In the genomic region with DNA sequence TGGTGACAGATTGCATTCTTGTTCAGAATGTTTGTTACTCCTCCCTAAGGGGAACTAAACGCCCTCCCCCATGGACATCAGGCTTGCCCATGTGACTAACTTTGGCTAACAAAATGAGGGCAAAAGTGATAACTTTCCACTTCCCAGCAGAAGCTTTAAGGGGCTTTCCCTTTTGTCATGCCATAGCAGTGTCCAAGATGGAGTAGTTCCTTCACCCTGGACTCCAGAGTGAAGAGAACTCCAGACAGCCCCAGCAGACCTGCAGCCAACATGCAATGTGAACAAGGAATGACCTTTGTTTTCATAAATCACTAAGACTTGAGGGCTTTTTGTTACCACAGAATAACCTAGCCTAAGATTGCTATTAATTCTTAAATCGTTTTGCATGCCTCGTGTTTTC, we compare ENCODE assay signal across 19 cellular contexts.
DNase-seq lines count a peak whose midpoint lies in the region; ATAC-seq and TF ChIP-seq lines count a peak whose summit lies in the region.
"Had no signal": no experiment of that assay in that cellular context is flagged by ENCODE, and none has a peak within 500 bp of the region (broad histone marks: within the 10 kb centered on the region; RNA-seq: fewer than 3 reads in every experiment).

No MANE protein-coding gene starts in this region.

- peak overlapping the region; percentile 100; the same call in 1 of the 2 replicates for H3K27ac ChIP-seq in KMS-11
- H3K27ac ChIP-seq: epithelial cell of prostate, thoracic aorta, VCaP had no signal

- no peaks in the 10 kb centered on the region for H3K27me3 ChIP-seq in KMS-11 (ENCODE audit: insufficient read depth, low read depth)
- H3K27me3 ChIP-seq: BE2C had no signal

- no peak for ATAC-seq in activated T-helper 17 cell treated with anti-CD3 and anti-CD28 coated beads, Interleukin-2, amount 50 U/mL, for 72 hours (replicated peaks)
- ATAC-seq in left lobe of liver (peak; percentile 25), GM18867 (IDR thresholded peaks at IDR 0.05; ENCODE audit: unreplicated experiment) (no peak)
- ATAC-seq in stimulated activated effector memory CD8-positive, alpha-beta T cell treated with anti-CD3 and anti-CD28 coated beads, Interleukin-12 subunit alpha, Interleukin-12 subunit beta, amount 100 ng/mL, for 72 hours, result no peak
- ATAC-seq: activated CD8-positive, alpha-beta T cell treated with anti-CD3 and anti-CD28 coated beads, Interleukin-2, amount 10 ng/mL, durations not matched to agents 7 days and 5 days; left colon had no signal

- no peak overlapping the region for H3K9ac ChIP-seq in KMS-11

- no peak overlapping the region for H3K4me3 Mint-ChIP-seq in activated T-helper 17 cell treated with anti-CD3 and anti-CD28 coated beads, Interleukin-2, amount 50 U/mL, for 72 hours
- no peak overlapping the region for H3K4me3 Mint-ChIP-seq in stimulated activated effector memory CD8-positive, alpha-beta T cell treated with anti-CD3 and anti-CD28 coated beads, Interleukin-12 subunit alpha, Interleukin-12 subunit beta, amount 100 ng/mL, for 72 hours
- H3K4me3 Mint-ChIP-seq: activated CD8-positive, alpha-beta T cell treated with anti-CD3 and anti-CD28 coated beads, Interleukin-2, amount 10 ng/mL, durations not matched to agents 7 days and 5 days; activated naive CD8-positive, alpha-beta T cell treated with anti-CD3 and anti-CD28 coated beads, Interleukin-2, amount 10 ng/mL, durations not matched to agents 7 days and 5 days; activated T-helper 1 cell treated with anti-CD3 and anti-CD28 coated beads, Interleukin-12 subunit alpha, Interleukin-12 subunit beta, Interleukin-2, Interleukin-4 antibody, amounts not matched to agents 30 ng/mL and 10 ng/mL and 1 ng/mL, durations not matched to agents 14 hours and 24 hours and 36 hours had no signal

- H4K20me1 ChIP-seq in KMS-11 (ENCODE audit: insufficient read depth), result no peaks in the 10 kb centered on the region

- H3K9me3 Mint-ChIP-seq in activated T-helper 17 cell treated with anti-CD3 and anti-CD28 coated beads, Interleukin-2, amount 50 U/mL, for 72 hours, result no peaks in the 10 kb centered on the region
- H3K9me3 Mint-ChIP-seq in stimulated activated effector memory CD8-positive, alpha-beta T cell treated with anti-CD3 and anti-CD28 coated beads, Interleukin-12 subunit alpha, Interleukin-12 subunit beta, amount 100 ng/mL, for 72 hours, result no peaks in the 10 kb centered on the region
- H3K9me3 Mint-ChIP-seq: activated T-helper 1 cell treated with anti-CD3 and anti-CD28 coated beads, Interleukin-12 subunit alpha, Interleukin-12 subunit beta, Interleukin-2, Interleukin-4 antibody, amounts not matched to agents 30 ng/mL and 10 ng/mL and 1 ng/mL, durations not matched to agents 14 hours and 24 hours and 36 hours had no signal

- H3K27me3 Mint-ChIP-seq in activated T-helper 17 cell treated with anti-CD3 and anti-CD28 coated beads, Interleukin-2, amount 50 U/mL, for 72 hours, result no peaks in the 10 kb centered on the region

- H3K36me3 Mint-ChIP-seq in activated T-helper 17 cell treated with anti-CD3 and anti-CD28 coated beads, Interleukin-2, amount 50 U/mL, for 72 hours (ENCODE audit: low read depth), result no peaks in the 10 kb centered on the region
- H3K36me3 Mint-ChIP-seq in stimulated activated effector memory CD8-positive, alpha-beta T cell treated with anti-CD3 and anti-CD28 coated beads, Interleukin-12 subunit alpha, Interleukin-12 subunit beta, amount 100 ng/mL, for 72 hours, result peaks cover 9% of the 10 kb centered on the region
- H3K36me3 Mint-ChIP-seq: activated naive CD8-positive, alpha-beta T cell treated with anti-CD3 and anti-CD28 coated beads, Interleukin-2, amount 10 ng/mL, durations not matched to agents 7 days and 5 days had no signal

- no peaks in the 10 kb centered on the region for H3K36me3 ChIP-seq in KMS-11 (ENCODE audit: insufficient read depth)
- H3K36me3 ChIP-seq: BE2C, thoracic aorta had no signal

- DNase-seq in left lobe of liver (ENCODE audit: low spot score), result no peak
- DNase-seq in stimulated activated effector memory CD8-positive, alpha-beta T cell treated with anti-CD3 and anti-CD28 coated beads, Interleukin-12 subunit alpha, Interleukin-12 subunit beta, amount 100 ng/mL, for 72 hours (ENCODE audit: low spot score in 2 of 2), result no peak
- no peak for DNase-seq in NCI-H226
- DNase-seq in stimulated activated CD4-positive, alpha-beta T cell treated with anti-CD3 and anti-CD28 coated beads, Interleukin-2, amount 100 ng/mL, for 48 hours, result no peak
- no peak for DNase-seq in COR-L47 (lab: John Stamatoyannopoulos, UW)
- DNase-seq: activated CD8-positive, alpha-beta T cell treated with anti-CD3 and anti-CD28 coated beads, Interleukin-2, amount 10 ng/mL, durations not matched to agents 7 days and 5 days; activated naive CD8-positive, alpha-beta T cell treated with anti-CD3 and anti-CD28 coated beads, Interleukin-2, amount 10 ng/mL, durations not matched to agents 7 days and 5 days; BE2C; GF-D8; left colon; NCI-H1930; T-helper 1 cell had no signal

- H3K4me1 Mint-ChIP-seq in activated T-helper 17 cell treated with anti-CD3 and anti-CD28 coated beads, Interleukin-2, amount 50 U/mL, for 72 hours, result peaks cover 21% of the 10 kb centered on the region
- peaks cover 38% of the 10 kb centered on the region for H3K4me1 Mint-ChIP-seq in stimulated activated effector memory CD8-positive, alpha-beta T cell treated with anti-CD3 and anti-CD28 coated beads, Interleukin-12 subunit alpha, Interleukin-12 subunit beta, amount 100 ng/mL, for 72 hours
- H3K4me1 Mint-ChIP-seq: activated naive CD8-positive, alpha-beta T cell treated with anti-CD3 and anti-CD28 coated beads, Interleukin-2, amount 10 ng/mL, durations not matched to agents 7 days and 5 days had no signal

- H3K79me2 ChIP-seq in KMS-11 (ENCODE audit: insufficient read depth, low read depth), result no peaks in the 10 kb centered on the region

- H3K4me2 ChIP-seq in KMS-11, result 0 out of 2 replicates have a peak overlapping the region, but pooled peaks have one; percentile 12

- no peak overlapping the region for H2AFZ ChIP-seq in KMS-11 (ENCODE audit: low read depth)

- H3K4me3 ChIP-seq in KMS-11 (IDR thresholded peaks at IDR 0.05; ENCODE audit: insufficient read depth, low read depth, low read length), result no peak overlapping the region
- H3K4me3 ChIP-seq: thoracic aorta had no signal

- peak overlapping the region; percentile 96 for H3K27ac Mint-ChIP-seq in activated T-helper 17 cell treated with anti-CD3 and anti-CD28 coated beads, Interleukin-2, amount 50 U/mL, for 72 hours
- H3K27ac Mint-ChIP-seq in stimulated activated effector memory CD8-positive, alpha-beta T cell treated with anti-CD3 and anti-CD28 coated beads, Interleukin-12 subunit alpha, Interleukin-12 subunit beta, amount 100 ng/mL, for 72 hours, result peak overlapping the region; percentile 96
- H3K27ac Mint-ChIP-seq: activated CD8-positive, alpha-beta T cell treated with anti-CD3 and anti-CD28 coated beads, Interleukin-2, amount 10 ng/mL, durations not matched to agents 7 days and 5 days; activated naive CD8-positive, alpha-beta T cell treated with anti-CD3 and anti-CD28 coated beads, Interleukin-2, amount 10 ng/mL, durations not matched to agents 7 days and 5 days; activated T-helper 1 cell treated with anti-CD3 and anti-CD28 coated beads, Interleukin-12 subunit alpha, Interleukin-12 subunit beta, Interleukin-2, Interleukin-4 antibody, amounts not matched to agents 30 ng/mL and 10 ng/mL and 1 ng/mL, durations not matched to agents 14 hours and 24 hours and 36 hours had no signal

- H3K4me1 ChIP-seq in KMS-11 (ENCODE audit: low read depth, poor library complexity, severe bottlenecking), result peaks cover 53% of the 10 kb centered on the region
- H3K4me1 ChIP-seq: BE2C had no signal

- TF ChIP-seq CTCF in KMS-11 (conservative IDR thresholded peaks at IDR 0.05; ENCODE audit: low read depth, low read length), result no peak
